In the genomic region with DNA sequence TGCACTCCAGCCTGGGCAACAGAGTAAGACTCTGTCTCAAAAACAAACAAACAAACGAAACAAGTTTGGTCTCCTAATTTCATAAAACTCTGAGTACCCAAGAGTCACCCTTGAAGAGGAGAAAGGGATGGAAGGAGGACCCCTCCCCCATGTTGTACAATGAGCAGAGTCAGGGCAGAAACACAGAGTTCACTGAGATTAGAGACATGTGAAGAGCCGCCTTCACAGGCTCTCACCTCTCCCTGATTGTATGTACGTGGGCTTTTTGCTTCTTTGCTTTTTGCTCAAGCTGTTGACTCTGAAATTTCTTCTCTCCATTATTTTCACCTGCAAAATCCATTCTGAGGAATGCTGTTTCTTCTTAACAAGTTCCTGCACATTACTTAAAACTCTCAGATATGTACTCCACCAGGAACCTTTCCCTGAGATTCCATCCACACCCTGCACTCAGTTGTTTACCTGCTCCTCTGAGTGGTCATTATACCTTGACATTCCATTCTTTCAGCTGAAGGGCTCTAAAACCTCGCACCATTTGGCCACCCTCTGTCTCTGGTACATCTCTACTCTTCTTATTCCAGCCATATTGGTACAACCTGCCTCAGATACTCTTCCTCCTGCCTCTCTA, we compare ENCODE assay signal across 25 cellular contexts.
"Had no signal": no experiment of that assay in that cellular context is flagged by ENCODE, and none has a peak within 500 bp of the region (broad histone marks: within the 10 kb centered on the region; RNA-seq: fewer than 3 reads in every experiment).

No MANE protein-coding gene starts in this region.

- ATAC-seq: esophagus mucosa; gastroesophageal sphincter; heart left ventricle; left colon; left ventricle myocardium superior; naive thymus-derived CD8-positive, alpha-beta T cell; pancreas; right lobe of liver; stimulated activated naive B cell treated with anti-CD40 and anti-IgM and Interleukin-4, amounts not matched to agents 10 μg/mL and 1 μg/mL and 100 μg/mL, for 72 hours had no signal

- H3K4me3 ChIP-seq: colonic mucosa, gastroesophageal sphincter, heart left ventricle, pancreas, right lobe of liver, transverse colon, vagina had no signal

- H3K9me3 ChIP-seq: colonic mucosa, gastroesophageal sphincter, heart left ventricle, neutrophil, pancreas, right lobe of liver, transverse colon, vagina had no signal

- H3K4me3 Mint-ChIP-seq: central memory CD8-positive, alpha-beta T cell; dendritic cell treated with granulocyte-macrophage colony-stimulating factor and Interleukin-4, amounts not matched to agents 40 ng/mL and 50 ng/mL, for 4 days; endodermal cell; naive thymus-derived CD8-positive, alpha-beta T cell; stimulated activated naive B cell treated with anti-CD40 and anti-IgM and Interleukin-4, amounts not matched to agents 10 μg/mL and 1 μg/mL and 100 μg/mL, for 72 hours; stimulated activated naive CD8-positive, alpha-beta T cell treated with anti-CD3 and anti-CD28 coated beads, Interleukin-15, Interleukin-2, amounts not matched to agents 100 ng/mL and 50 ng/mL, for 24 hours had no signal

- H3K4me1 ChIP-seq: colonic mucosa had no signal

- H3K36me3 ChIP-seq: colonic mucosa, gastroesophageal sphincter, heart left ventricle, neutrophil, pancreas, right lobe of liver, transverse colon, vagina had no signal

- H3K27ac Mint-ChIP-seq: dendritic cell treated with granulocyte-macrophage colony-stimulating factor and Interleukin-4, amounts not matched to agents 40 ng/mL and 50 ng/mL, for 4 days; endodermal cell; naive thymus-derived CD8-positive, alpha-beta T cell; stimulated activated naive B cell treated with anti-CD40 and anti-IgM and Interleukin-4, amounts not matched to agents 10 μg/mL and 1 μg/mL and 100 μg/mL, for 72 hours; stimulated activated naive CD8-positive, alpha-beta T cell treated with anti-CD3 and anti-CD28 coated beads, Interleukin-15, Interleukin-2, amounts not matched to agents 100 ng/mL and 50 ng/mL, for 24 hours had no signal

- H3K36me3 Mint-ChIP-seq: naive thymus-derived CD8-positive, alpha-beta T cell; stimulated activated naive B cell treated with anti-CD40 and anti-IgM and Interleukin-4, amounts not matched to agents 10 μg/mL and 1 μg/mL and 100 μg/mL, for 72 hours had no signal

- H3K9me3 Mint-ChIP-seq: central memory CD8-positive, alpha-beta T cell; dendritic cell treated with granulocyte-macrophage colony-stimulating factor and Interleukin-4, amounts not matched to agents 40 ng/mL and 50 ng/mL, for 4 days; endodermal cell; naive thymus-derived CD8-positive, alpha-beta T cell; stimulated activated naive B cell treated with anti-CD40 and anti-IgM and Interleukin-4, amounts not matched to agents 10 μg/mL and 1 μg/mL and 100 μg/mL, for 72 hours; stimulated activated naive CD8-positive, alpha-beta T cell treated with anti-CD3 and anti-CD28 coated beads, Interleukin-15, Interleukin-2, amounts not matched to agents 100 ng/mL and 50 ng/mL, for 24 hours had no signal

- H3K27ac ChIP-seq: colonic mucosa, epithelial cell of prostate, gastroesophageal sphincter, heart left ventricle, neutrophil, pancreas, right lobe of liver, transverse colon, vagina had no signal

- H3K27me3 ChIP-seq: colonic mucosa, gastroesophageal sphincter, heart left ventricle, neutrophil, pancreas, right lobe of liver, transverse colon, vagina had no signal

- DNase-seq: colonic mucosa; effector CD8-positive, alpha-beta T cell; endodermal cell; foreskin fibroblast; heart left ventricle; hippocampal formation; left colon; left ventricle myocardium superior; mammary epithelial cell; naive thymus-derived CD8-positive, alpha-beta T cell; pancreas; right lobe of liver; small intestine; stimulated activated CD4-positive, alpha-beta T cell treated with anti-CD3 and anti-CD28 coated beads, Interleukin-15, amount 100 ng/mL, for 24 hours; stimulated activated CD4-positive, alpha-beta T cell treated with anti-CD3 and anti-CD28 coated beads, Interleukin-2, amount 100 ng/mL, for 48 hours; stimulated activated naive B cell treated with anti-CD40 and anti-IgM and Interleukin-4, amounts not matched to agents 10 μg/mL and 1 μg/mL and 100 μg/mL, for 72 hours; transverse colon had no signal
